ENCODE assay signal across 1 cellular context in genomic region chr7:148697950-148698396, GRCh38.
A peak's percentile ranks its signal among the peaks of the same experiment; 100 is the strongest.
TF ChIP-seq lines count a peak whose summit lies in the region.

No MANE protein-coding gene starts in this region.

TF ChIP-seq in K562, 482 proteins besides CTCF, POLR2A, EP300 and RAD21 (continued from another document):
- TF ChIP-seq, protein P1, sequence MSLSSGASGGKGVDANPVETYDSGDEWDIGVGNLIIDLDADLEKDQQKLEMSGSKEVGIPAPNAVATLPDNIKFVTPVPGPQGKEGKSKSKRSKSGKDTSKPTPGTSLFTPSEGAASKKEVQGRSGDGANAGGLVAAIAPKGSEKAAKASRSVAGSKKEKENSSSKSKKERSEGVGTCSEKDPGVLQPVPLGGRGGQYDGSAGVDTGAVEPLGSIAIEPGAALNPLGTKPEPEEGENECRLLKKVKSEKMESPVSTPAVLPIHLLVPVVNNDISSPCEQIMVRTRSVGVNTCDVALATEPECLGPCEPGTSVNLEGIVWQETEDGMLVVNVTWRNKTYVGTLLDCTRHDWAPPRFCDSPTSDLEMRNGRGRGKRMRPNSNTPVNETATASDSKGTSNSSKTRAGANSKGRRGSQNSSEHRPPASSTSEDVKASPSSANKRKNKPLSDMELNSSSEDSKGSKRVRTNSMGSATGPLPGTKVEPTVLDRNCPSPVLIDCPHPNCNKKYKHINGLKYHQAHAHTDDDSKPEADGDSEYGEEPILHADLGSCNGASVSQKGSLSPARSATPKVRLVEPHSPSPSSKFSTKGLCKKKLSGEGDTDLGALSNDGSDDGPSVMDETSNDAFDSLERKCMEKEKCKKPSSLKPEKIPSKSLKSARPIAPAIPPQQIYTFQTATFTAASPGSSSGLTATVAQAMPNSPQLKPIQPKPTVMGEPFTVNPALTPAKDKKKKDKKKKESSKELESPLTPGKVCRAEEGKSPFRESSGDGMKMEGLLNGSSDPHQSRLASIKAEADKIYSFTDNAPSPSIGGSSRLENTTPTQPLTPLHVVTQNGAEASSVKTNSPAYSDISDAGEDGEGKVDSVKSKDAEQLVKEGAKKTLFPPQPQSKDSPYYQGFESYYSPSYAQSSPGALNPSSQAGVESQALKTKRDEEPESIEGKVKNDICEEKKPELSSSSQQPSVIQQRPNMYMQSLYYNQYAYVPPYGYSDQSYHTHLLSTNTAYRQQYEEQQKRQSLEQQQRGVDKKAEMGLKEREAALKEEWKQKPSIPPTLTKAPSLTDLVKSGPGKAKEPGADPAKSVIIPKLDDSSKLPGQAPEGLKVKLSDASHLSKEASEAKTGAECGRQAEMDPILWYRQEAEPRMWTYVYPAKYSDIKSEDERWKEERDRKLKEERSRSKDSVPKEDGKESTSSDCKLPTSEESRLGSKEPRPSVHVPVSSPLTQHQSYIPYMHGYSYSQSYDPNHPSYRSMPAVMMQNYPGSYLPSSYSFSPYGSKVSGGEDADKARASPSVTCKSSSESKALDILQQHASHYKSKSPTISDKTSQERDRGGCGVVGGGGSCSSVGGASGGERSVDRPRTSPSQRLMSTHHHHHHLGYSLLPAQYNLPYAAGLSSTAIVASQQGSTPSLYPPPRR (CRISPR knock-in tag; IDR thresholded peaks at IDR 0.05; ENCODE audit: borderline replicate concordance) = peak; percentile 38; the same call in 1 of the 2 replicates
- TF ChIP-seq ATF6 (CRISPR knock-in tag; IDR thresholded peaks at IDR 0.05) (0 out of 2 replicates have a peak, but pooled peaks have one; percentile 8), RBM39 (optimal IDR thresholded peaks at IDR 0.05; ENCODE audit: low read depth, low read length) (peak; percentile 15), SMAD3 (CRISPR knock-in tag; conservative IDR thresholded peaks at IDR 0.05) (0 out of 2 replicates have a peak, but pooled peaks have one; percentile 23), ZNF384 (IDR thresholded peaks at IDR 0.05; ENCODE audit: low read depth, low read length) (no peak), HNRNPL (IDR thresholded peaks at IDR 0.05; ENCODE audit: low read depth, low read length) (no peak), MIER1 (IDR thresholded peaks at IDR 0.05; ENCODE audit: low read depth) (0 out of 2 replicates have a peak, but pooled peaks have one; percentile 53), BHLHE40 (IDR thresholded peaks at IDR 0.05; ENCODE audit: low read length) (no peak), PHF21A (IDR thresholded peaks at IDR 0.05; ENCODE audit: borderline replicate concordance, low read depth) (no peak), SRSF3 (IDR thresholded peaks at IDR 0.05; ENCODE audit: insufficient read depth, low read length) (no peak), ZNF280A (IDR thresholded peaks at IDR 0.05; ENCODE audit: low read depth, partially characterized antibody) (no peak), CBFB (CRISPR knock-in tag; IDR thresholded peaks at IDR 0.05) (0 out of 2 replicates have a peak, but pooled peaks have one; percentile 48), RUNX1 (IDR thresholded peaks at IDR 0.05; ENCODE audit: low read depth) (no peak), SLC30A9 (CRISPR knock-in tag; IDR thresholded peaks at IDR 0.05) (no peak), TFAM (CRISPR knock-in tag; conservative IDR thresholded peaks at IDR 0.05) (no peak), ELF2 (CRISPR knock-in tag; IDR thresholded peaks at IDR 0.05) (0 out of 2 replicates have a peak, but pooled peaks have one; percentile 13), TBP (optimal IDR thresholded peaks at IDR 0.05; ENCODE audit: low read depth, low read length) (no peak), BRD4 (IDR thresholded peaks at IDR 0.05) (0 out of 2 replicates have a peak, but pooled peaks have one; percentile 83)
- TF ChIP-seq, protein P2, sequence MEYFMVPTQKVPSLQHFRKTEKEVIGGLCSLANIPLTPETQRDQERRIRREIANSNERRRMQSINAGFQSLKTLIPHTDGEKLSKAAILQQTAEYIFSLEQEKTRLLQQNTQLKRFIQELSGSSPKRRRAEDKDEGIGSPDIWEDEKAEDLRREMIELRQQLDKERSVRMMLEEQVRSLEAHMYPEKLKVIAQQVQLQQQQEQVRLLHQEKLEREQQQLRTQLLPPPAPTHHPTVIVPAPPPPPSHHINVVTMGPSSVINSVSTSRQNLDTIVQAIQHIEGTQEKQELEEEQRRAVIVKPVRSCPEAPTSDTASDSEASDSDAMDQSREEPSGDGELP (CRISPR knock-in tag; IDR thresholded peaks at IDR 0.05; ENCODE audit: borderline replicate concordance) = 0 out of 2 replicates have a peak, but pooled peaks have one; percentile 4
